17 cellular contexts compared by ENCODE assay signal in genomic region chr3:126125341-126125740, GRCh38. TPM values are rescaled to one million over a fixed set of nuclear protein-coding genes. Genes with fewer than 3 reads are reported as not detected.
A peak's percentile ranks its signal among the peaks of the same experiment; 100 is the strongest.
DNase-seq lines count a peak whose midpoint lies in the region; ATAC-seq and TF ChIP-seq lines count a peak whose summit lies in the region.
"Had no signal": no experiment of that assay in that cellular context is flagged by ENCODE, and none has a peak within 500 bp of the region (broad histone marks: within the 10 kb centered on the region; RNA-seq: fewer than 3 reads in every experiment).

No MANE protein-coding gene starts in this region.

- H3K9me3 ChIP-seq in colonic mucosa (no peaks in the 10 kb centered on the region), mucosa of descending colon (no peaks in the 10 kb centered on the region), tibial artery (no peaks in the 10 kb centered on the region)

- DNase-seq in activated effector memory CD4-positive, alpha-beta T cell treated with anti-CD3 and anti-CD28 coated beads, Interleukin-2, amount 50 U/mL, for 16 hours: peak; percentile 57
- DNase-seq in activated effector memory CD4-positive, alpha-beta T cell treated with Interleukin-2 at 50 U/mL for 16 hours: no peak
- DNase-seq in colonic mucosa (peak; percentile 10), mucosa of descending colon (peak in 2 of 3 donors; percentile 7 to 15), tibial artery (peak; percentile 10 to 42), brain microvascular endothelial cell (no peak), occipital lobe (lab: John Stamatoyannopoulos, UW) (no peak), H7 (no peak)
- DNase-seq: activated naive CD4-positive, alpha-beta T cell treated with anti-CD3 and anti-CD28 coated beads for 36 hours; hippocampal formation; mesendoderm; NCI-H524 treated with DMSO at 0.1 percent for 48 hours; nephron progenitor cell; SHP77 treated with DMSO at 0.1 percent for 48 hours had no signal

- no peak for ATAC-seq in mucosa of descending colon

- H3K27ac ChIP-seq in colonic mucosa (no peak overlapping the region), tibial artery (no peak overlapping the region), brain microvascular endothelial cell (no peak overlapping the region)

- H3K9ac ChIP-seq in colonic mucosa (ENCODE audit: low read depth in 2 of 2, low read length in 2 of 2): no peak overlapping the region

- in situ Hi-C loops in brain microvascular endothelial cell (cut with HindIII; ENCODE audit: low pct_ligation_motif_present, low sequenced_read_pairs): no loop called here

- intact Hi-C loops in colonic mucosa (cut with DNase I) (no loop called here), mucosa of descending colon (cut with DNase I, micrococcal nuclease) (no loop called here), tibial artery (cut with DNase I; ENCODE audit: low total_unique reads) (no loop called here)

- H3K36me3 ChIP-seq in colonic mucosa (no peaks in the 10 kb centered on the region), mucosa of descending colon (ENCODE audit: low read depth) (no peaks in the 10 kb centered on the region), tibial artery (peaks cover 0 to 4% (median 0%) of the 10 kb centered on the region in 3 donors), brain microvascular endothelial cell (replicated peaks) (no peaks in the 10 kb centered on the region), H7 (replicated peaks; ENCODE audit: control insufficient read depth, insufficient read depth, low read length) (no peaks in the 10 kb centered on the region)

- H3K4me1 ChIP-seq in colonic mucosa (no peaks in the 10 kb centered on the region), mucosa of descending colon (ENCODE audit: low read depth) (no peaks in the 10 kb centered on the region), tibial artery (peaks cover 0 to 7% (median 0%) of the 10 kb centered on the region in 4 donors)

- H3K4me3 ChIP-seq in colonic mucosa (no peak overlapping the region), mucosa of descending colon (no peak overlapping the region), tibial artery (no peak overlapping the region), brain microvascular endothelial cell (ENCODE audit: low read depth, low read length) (no peak overlapping the region), H7 (ENCODE audit: insufficient read depth, low read depth, low read length) (no peak overlapping the region)

- H3K27me3 ChIP-seq in colonic mucosa: no peaks in the 10 kb centered on the region
- H3K27me3 ChIP-seq in tibial artery: no peaks in the 10 kb centered on the region
- no peaks in the 10 kb centered on the region for H3K27me3 ChIP-seq in brain microvascular endothelial cell (replicated peaks)
- H3K27me3 ChIP-seq in H7 (ENCODE audit: control insufficient read depth, insufficient read depth, low read length): no peaks in the 10 kb centered on the region

- TF ChIP-seq CTCF in colonic mucosa (IDR thresholded peaks at IDR 0.05): no peak
- no peak for TF ChIP-seq CTCF in mucosa of descending colon (IDR thresholded peaks at IDR 0.05)
- no peak for TF ChIP-seq CTCF in tibial artery (IDR thresholded peaks at IDR 0.05)
- TF ChIP-seq CTCF in brain microvascular endothelial cell (IDR thresholded peaks at IDR 0.05; ENCODE audit: low read depth, low read length, missing control alignments): no peak

RNA-seq across cellular contexts. Expression of gene SLC41A3, which starts 41.4 kb away (rescaled TPM):
- total RNA-seq in colonic mucosa (10 to 100 TPM; 27.6 to 33.1 TPM), mucosa of descending colon (10 to 100 TPM; 23.0 to 33.9 (median 31.2) TPM), occipital lobe (74.1 TPM)
- 30.8 and 32.7 TPM in 2 replicates for total RNA-seq in H7 (2014; rRNA removed; shearing (Covaris generic))

RNA-seq across cellular contexts. Expression of gene ALDH1L1, which starts 55.0 kb away (rescaled TPM):
- 10 to 100 TPM; 15.3 to 25.6 TPM for total RNA-seq in colonic mucosa
- 10 to 100 TPM; 14.3 to 27.4 (median 15.0) TPM for total RNA-seq in mucosa of descending colon
- 2.7 TPM for total RNA-seq in occipital lobe
- 0.15 and 0.28 TPM in 2 replicates for total RNA-seq in H7 (2014; rRNA removed; shearing (Covaris generic))
- total RNA-seq: activated naive CD4-positive, alpha-beta T cell treated with anti-CD3 and anti-CD28 coated beads for 36 hours; CD4-positive, alpha-beta T cell; endothelial cell of umbilical vein; T-helper 1 cell treated with Interleukin-12 subunit alpha and Interleukin-12 subunit beta and Interleukin-4 antibody, amounts not matched to agents 30 ng/mL and 1 ng/mL, for 36 hours had no signal

Comparison
In these comparisons a context has a peak if more than half of its experiments do, and no peak if none do; other contexts are left out.
1. DNase-seq: peak in activated effector memory CD4-positive, alpha-beta T cell treated with anti-CD3 and anti-CD28 coated beads, Interleukin-2, amount 50 U/mL, for 16 hours (single experiment), colonic mucosa (single experiment), mucosa of descending colon (2 of 3) and tibial artery (2 of 2); none in activated effector memory CD4-positive, alpha-beta T cell treated with Interleukin-2 at 50 U/mL for 16 hours (single experiment), brain microvascular endothelial cell (single experiment), occipital lobe (single experiment) and H7 (single experiment).